ENCODE assay signal across 23 cellular contexts in the genomic region with DNA sequence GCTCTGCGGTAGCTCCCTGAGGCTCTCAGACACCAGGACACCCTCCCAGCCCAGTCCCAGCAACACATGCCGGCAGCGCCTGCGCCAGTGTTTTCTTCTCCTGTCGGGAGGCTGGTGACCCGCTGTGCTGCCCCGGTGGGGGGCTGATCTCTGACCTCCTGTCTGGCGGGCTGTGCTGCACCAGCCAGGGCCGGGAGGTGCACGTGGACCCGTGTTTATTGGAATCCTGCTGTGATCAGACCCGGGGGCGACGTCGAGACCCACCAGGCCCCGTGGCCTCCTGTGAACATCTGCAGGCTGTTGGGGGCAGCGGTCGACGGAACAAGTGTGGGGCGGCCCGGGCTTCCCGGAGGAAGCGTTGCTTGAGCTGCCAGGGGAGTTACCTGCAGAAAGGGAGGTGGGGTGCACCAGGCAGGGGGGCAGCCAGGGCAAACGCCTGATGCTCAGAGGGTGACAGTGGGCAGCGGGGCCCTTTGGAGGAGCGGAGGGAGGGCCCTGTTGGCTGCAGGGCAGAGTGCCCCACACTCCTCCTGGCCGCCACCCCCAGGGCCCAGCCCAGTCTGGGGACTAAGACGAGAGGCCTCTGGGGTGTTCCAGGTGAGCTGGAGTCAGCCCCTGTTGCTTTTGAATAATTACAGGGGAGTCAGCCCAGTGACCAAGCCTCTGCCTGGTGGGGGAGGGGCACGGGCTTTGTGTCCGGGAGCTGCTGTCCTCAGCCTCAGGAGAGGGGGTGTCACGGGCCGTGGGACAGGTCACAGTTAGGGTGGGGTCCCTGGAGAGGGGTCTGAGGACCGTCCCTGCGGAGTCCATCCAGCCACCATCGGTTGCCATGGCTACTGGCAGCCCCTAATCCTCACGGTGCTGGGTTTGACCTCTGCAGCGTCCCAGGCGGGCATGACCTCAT. TPM values are rescaled to one million over a fixed set of nuclear protein-coding genes. Genes with fewer than 3 reads are reported as not detected.
A peak's percentile ranks its signal among the peaks of the same experiment; 100 is the strongest.
DNase-seq lines count a peak whose midpoint lies in the region; ATAC-seq, FAIRE-seq and TF ChIP-seq lines count a peak whose summit lies in the region.
"Had no signal": no experiment of that assay in that cellular context is flagged by ENCODE, and none has a peak within 500 bp of the region (broad histone marks: within the 10 kb centered on the region; RNA-seq: fewer than 3 reads in every experiment).

No MANE protein-coding gene starts in this region.

- no peaks in the 10 kb centered on the region for H3F3A ChIP-seq in GM23338 (replicated peaks; ENCODE audit: low read depth)
- H3F3A ChIP-seq in neural progenitor cell (ENCODE audit: low read depth), result peaks cover 4% of the 10 kb centered on the region

- H3K4me1 Mint-ChIP-seq in GM23338 (peaks cover 5% of the 10 kb centered on the region; the same call in 2 of the 3 replicates), neural progenitor cell (peaks cover 8% of the 10 kb centered on the region)
- H3K4me1 Mint-ChIP-seq: CD4-positive, CD25-positive, alpha-beta regulatory T cell had no signal

- H3K4me3 ChIP-seq in GM23338 (no peak overlapping the region), K562 (no peak overlapping the region), neural progenitor cell (no peak overlapping the region)
- H3K4me3 ChIP-seq: HAP-1 had no signal

- POLR2A ChIA-PET in HEK293T (lab: Yijun Ruan, JAX) (no interaction called here), K562 (lab: Yijun Ruan, JAX) (interaction anchor here (0.6 to 1.0 kb wide), 2 partner anchors 29 to 50 kb away, joined by 3 read pairs; no protein-coding TSS in a partner anchor)

- no peak for TF ChIP-seq EP300 in K562 (IDR thresholded peaks at IDR 0.05; ENCODE audit: low read length)

- no peaks in the 10 kb centered on the region; the same call in 1 of the 2 replicates for H3K27me3 ChIP-seq in GM23338 (ENCODE audit: insufficient read depth)
- H3K27me3 ChIP-seq in K562 (ENCODE audit: control insufficient read depth in 2 of 2, insufficient read depth in 2 of 2, low read length in 2 of 2), result peaks cover 7 to 31% of the 10 kb centered on the region in 2 experiments; a peak in 4 of 5 replicates
- peaks cover 54% of the 10 kb centered on the region for H3K27me3 ChIP-seq in neural progenitor cell

- H3K4me1 ChIP-seq in GM23338 (ENCODE audit: insufficient read depth), result peaks cover 13% of the 10 kb centered on the region; the same call in 1 of the 2 replicates
- peaks cover 0 to 41% of the 10 kb centered on the region in 2 experiments; a peak in 1 of 5 replicates for H3K4me1 ChIP-seq in K562 (replicated peaks in 1 of 2; ENCODE audit: control insufficient read depth in 2 of 2, insufficient read depth in 2 of 2, low read length in 2 of 2)
- H3K4me1 ChIP-seq in neural progenitor cell, result peaks cover 17% of the 10 kb centered on the region
- H3K4me1 ChIP-seq: Caco-2, HAP-1 had no signal

- H3K9ac ChIP-seq in K562 (ENCODE audit: insufficient read depth in 1 of 2, low read depth in 2 of 2, low read length in 2 of 2), result no peak overlapping the region
- no peak overlapping the region for H3K9ac ChIP-seq in neural progenitor cell
- H3K9ac ChIP-seq: KMS-11 had no signal

- no peak for TF ChIP-seq POLR2A in K562 (conservative IDR thresholded peaks at IDR 0.05)

- H3K36me3 Mint-ChIP-seq in GM23338 (ENCODE audit: low read depth), result no peaks in the 10 kb centered on the region
- no peaks in the 10 kb centered on the region for H3K36me3 Mint-ChIP-seq in neural progenitor cell
- H3K36me3 Mint-ChIP-seq: CD4-positive, CD25-positive, alpha-beta regulatory T cell had no signal

- no TSS peak for BruUV-seq in K562 (replicated peaks; lab: Mats Ljungman, UMichigan)

- H3K4me3 Mint-ChIP-seq in GM23338 (no peak overlapping the region), neural progenitor cell (no peak overlapping the region)
- H3K4me3 Mint-ChIP-seq: CD4-positive, CD25-positive, alpha-beta regulatory T cell had no signal

- H4K20me1 ChIP-seq in GM23338 (replicated peaks; ENCODE audit: insufficient read depth) (no peaks in the 10 kb centered on the region), K562 (replicated peaks; ENCODE audit: control insufficient read depth, insufficient read depth, low read length) (peaks cover under 1% of the 10 kb centered on the region; the same call in 1 of the 2 replicates), neural progenitor cell (ENCODE audit: low read depth) (peaks cover 7% of the 10 kb centered on the region)

- H3K9me1 ChIP-seq in K562 (ENCODE audit: control insufficient read depth, insufficient read depth, low read length), result no peaks in the 10 kb centered on the region

- no peak overlapping the region for H3K27ac Mint-ChIP-seq in GM23338
- no peak overlapping the region for H3K27ac Mint-ChIP-seq in neural progenitor cell
- H3K27ac Mint-ChIP-seq: CD4-positive, CD25-positive, alpha-beta regulatory T cell had no signal

- TF ChIP-seq CTCF in GM23338 (conservative IDR thresholded peaks at IDR 0.05; ENCODE audit: low read depth in 2 of 2) (no peak), K562 (IDR thresholded peaks at IDR 0.05 in 2 of 3, conservative IDR thresholded peaks at IDR 0.05 in 1 of 3; ENCODE audit: insufficient read depth in 2 of 3, low read depth in 1 of 3, low read length in 3 of 3) (no peak), neural progenitor cell (IDR thresholded peaks at IDR 0.05) (no peak)

- no peak for FAIRE-seq in K562 (lab: Jason Lieb, UNC)

- TF ChIP-seq RAD21 in K562 (CRISPR knock-in tag; conservative IDR thresholded peaks at IDR 0.05 in 1 of 2, IDR thresholded peaks at IDR 0.05 in 1 of 2), result no peak

- no peak overlapping the region for H3K27ac ChIP-seq in GM23338 (ENCODE audit: low read depth)
- no peak overlapping the region for H3K27ac ChIP-seq in K562 (ENCODE audit: extremely low read depth, low read depth, low read length)
- no peak overlapping the region for H3K27ac ChIP-seq in neural progenitor cell
- H3K27ac ChIP-seq: KMS-11 had no signal

- CTCF ChIA-PET in HEK293T (lab: Yijun Ruan, JAX), result no interaction called here
- CTCF ChIA-PET in K562 (lab: Yijun Ruan, JAX; ENCODE audit: low intra/inter-chr PET ratio), result no interaction called here

- no peaks in the 10 kb centered on the region for H3K9me2 ChIP-seq in GM23338 (ENCODE audit: insufficient read depth)

- H3K9me3 ChIP-seq in K562 (replicated peaks; ENCODE audit: control insufficient read depth, insufficient read depth, low read depth, low read length), result no peaks in the 10 kb centered on the region
- H3K9me3 ChIP-seq in neural progenitor cell (ENCODE audit: low read depth), result no peaks in the 10 kb centered on the region
- H3K9me3 ChIP-seq: Caco-2, HAP-1 had no signal

- no peak overlapping the region for H3K4me2 ChIP-seq in GM23338
- no peak overlapping the region for H3K4me2 ChIP-seq in K562 (ENCODE audit: insufficient read depth, low read length)
- peak overlapping the region; percentile 54 for H3K4me2 ChIP-seq in neural progenitor cell
- H3K4me2 ChIP-seq: KMS-11 had no signal

- H3K79me2 ChIP-seq in GM23338 (replicated peaks; ENCODE audit: insufficient read depth) (no peaks in the 10 kb centered on the region), K562 (ENCODE audit: control insufficient read depth, insufficient read depth, low read length) (no peaks in the 10 kb centered on the region), neural progenitor cell (ENCODE audit: low read depth) (no peaks in the 10 kb centered on the region)

- ATAC-seq in GM23338 (peak; percentile 11), K562 (no peak), HG03025 (IDR thresholded peaks at IDR 0.05; ENCODE audit: low FRiP score, unreplicated experiment) (no peak), left colon (no peak)

- DNase-seq in GM23338 (ENCODE audit: low spot score) (no peak), HEK293T (ENCODE audit: extremely low spot score) (no peak), K562 (ENCODE audit: extremely low read depth in 1 of 4, low spot score in 3 of 4) (no peak), neural progenitor cell (ENCODE audit: low spot score) (peak; percentile 69), left colon (no peak), NCI-H2227 (lab: John Stamatoyannopoulos, UW; ENCODE audit: unreplicated experiment) (no peak)
- DNase-seq: Caco-2; CD4-positive, CD25-positive, alpha-beta regulatory T cell; DMS 273 treated with DMSO at 0.1 percent for 48 hours; DMS79 treated with DMSO at 0.1 percent for 48 hours; NCI-H1105; NCI-H1694; NCI-H2081 treated with DMSO at 0.1 percent for 48 hours; NCI-H748 treated with DMSO at 0.1 percent for 48 hours; OCI-M1; Right ventricle myocardium superior had no signal

- WGBS in K562 (ENCODE audit: insufficient coverage, low coverage, missing lambda C conversion rate), result 9% methylated on average over 35 of the region's 38 CpGs

- H3K27me3 Mint-ChIP-seq in GM23338 (ENCODE audit: insufficient read depth, low read depth, poor library complexity), result peaks cover 3% of the 10 kb centered on the region
- peaks cover 24% of the 10 kb centered on the region for H3K27me3 Mint-ChIP-seq in neural progenitor cell (ENCODE audit: insufficient read depth, low read depth)

- H2AFZ ChIP-seq in GM23338 (no peak overlapping the region), K562 (ENCODE audit: low read depth, low read length) (no peak overlapping the region), neural progenitor cell (replicated peaks) (no peak overlapping the region)

- in situ Hi-C loops in K562 (cut with MboI), result no loop called here

- intact Hi-C loops in K562 (cut with micrococcal nuclease), result no loop called here
- intact Hi-C loops in left colon (cut with DNase I, micrococcal nuclease), result no loop called here

- H3K9me3 Mint-ChIP-seq in GM23338 (no peaks in the 10 kb centered on the region), neural progenitor cell (peaks cover 2% of the 10 kb centered on the region)
- H3K9me3 Mint-ChIP-seq: CD4-positive, CD25-positive, alpha-beta regulatory T cell had no signal

- H3K36me3 ChIP-seq in GM23338 (ENCODE audit: insufficient read depth) (no peaks in the 10 kb centered on the region), K562 (ENCODE audit: control insufficient read depth, insufficient read depth, low read length) (no peaks in the 10 kb centered on the region), neural progenitor cell (no peaks in the 10 kb centered on the region)
- H3K36me3 ChIP-seq: HAP-1 had no signal

RNA-seq across cellular contexts. Expression of gene SSTR5, which starts 2.2 kb away (rescaled TPM):
- 1.0 TPM in 1 of 2 replicates, not detected in the other for total RNA-seq in GM23338 (2014; rRNA removed; shearing (Covaris generic))
- polyA plus RNA-seq in GM23338 (2016; fragmentation: Nextera tagmentation; extraction: Ambion mirVana), result 0.60 TPM in 1 of 2 replicates, not detected in the other
- not detected in 2 replicates for total RNA-seq in K562 (2011; cell fraction: chromatin; rRNA removed; ENCODE audit: low replicate concordance)
- not detected in 2 replicates for total RNA-seq in K562 (2011; cell fraction: nucleolus; rRNA removed)
- total RNA-seq in K562 (2011; cell fraction: nucleoplasm; rRNA removed), result not detected in 2 replicates
- not detected in 2 replicates for total RNA-seq in K562 (2014; rRNA removed)
- not detected in 2 replicates for total RNA-seq in K562 (2014; rRNA removed; fragmentation: Illumina TruSeq; extraction: Trizol)
- not detected in 2 replicates for total RNA-seq in K562 (2015; rRNA removed; fragmentation: Illumina TruSeq; extraction: Trizol)
- total RNA-seq in K562 (2021), result not detected in 2 replicates
- not detected in 2 replicates for polyA plus RNA-seq in K562 (2011; rRNA removed)
- not detected in 2 replicates for polyA plus RNA-seq in K562 (2011; cell fraction: cytosol; rRNA removed)
- polyA plus RNA-seq in K562 (2011; cell fraction: nucleus; rRNA removed), result not detected in 2 replicates
- polyA plus RNA-seq in K562 (2012), result not detected in 2 replicates
- polyA plus RNA-seq in K562 (2014; fragmentation: Illumina TruSeq; extraction: Trizol), result not detected in 2 replicates
- not detected for polyA plus RNA-seq in K562 (2014; fragmentation: Nextera tagmentation; extraction: Ambion mirVana)
- polyA plus RNA-seq in K562 (2014; rRNA removed), result not detected in 2 replicates
- polyA minus RNA-seq in K562 (2011; rRNA and poly(A)+ RNA removed), result not detected in 2 replicates
- polyA minus RNA-seq in K562 (2011; cell fraction: cytosol; rRNA and poly(A)+ RNA removed), result not detected in 2 replicates
- not detected in 2 replicates for polyA minus RNA-seq in K562 (2011; cell fraction: nucleus; rRNA and poly(A)+ RNA removed)
- not detected in 2 replicates for total RNA-seq in neural progenitor cell (ENCODE audit: low replicate concordance)
- under 1 TPM in 1 of 2 donors, not detected in 1; 0.25 TPM for total RNA-seq in left colon
- total RNA-seq: CD4-positive, CD25-positive, alpha-beta regulatory T cell; HT1080; SK-MEL-5 had no signal
- polyA plus RNA-seq: BJ; CD4-positive, CD25-positive, alpha-beta regulatory T cell had no signal

RNA-seq across cellular contexts. Expression of gene C1QTNF8, which starts 25.7 kb away (rescaled TPM):
- not detected in 2 replicates for total RNA-seq in GM23338 (2014; rRNA removed; shearing (Covaris generic))
- not detected in 2 replicates for polyA plus RNA-seq in GM23338 (2016; fragmentation: Nextera tagmentation; extraction: Ambion mirVana)
- not detected in 2 replicates for total RNA-seq in K562 (2011; cell fraction: chromatin; rRNA removed; ENCODE audit: low replicate concordance)
- not detected in 2 replicates for total RNA-seq in K562 (2011; cell fraction: nucleolus; rRNA removed)
- not detected in 2 replicates for total RNA-seq in K562 (2011; cell fraction: nucleoplasm; rRNA removed)
- not detected in 2 replicates for total RNA-seq in K562 (2014; rRNA removed)
- total RNA-seq in K562 (2014; rRNA removed; fragmentation: Illumina TruSeq; extraction: Trizol), result not detected in 2 replicates
- not detected in 2 replicates for total RNA-seq in K562 (2015; rRNA removed; fragmentation: Illumina TruSeq; extraction: Trizol)
- not detected in 2 replicates for total RNA-seq in K562 (2021)
- polyA plus RNA-seq in K562 (2011; rRNA removed), result not detected in 2 replicates
- not detected in 2 replicates for polyA plus RNA-seq in K562 (2011; cell fraction: cytosol; rRNA removed)
- polyA plus RNA-seq in K562 (2011; cell fraction: nucleus; rRNA removed), result not detected in 2 replicates
- polyA plus RNA-seq in K562 (2012), result not detected in 2 replicates
- not detected in 2 replicates for polyA plus RNA-seq in K562 (2014; fragmentation: Illumina TruSeq; extraction: Trizol)
- polyA plus RNA-seq in K562 (2014; fragmentation: Nextera tagmentation; extraction: Ambion mirVana), result not detected
- polyA plus RNA-seq in K562 (2014; rRNA removed), result not detected in 2 replicates
- polyA minus RNA-seq in K562 (2011; rRNA and poly(A)+ RNA removed), result not detected in 2 replicates
- polyA minus RNA-seq in K562 (2011; cell fraction: cytosol; rRNA and poly(A)+ RNA removed), result not detected in 2 replicates
- not detected in 2 replicates for polyA minus RNA-seq in K562 (2011; cell fraction: nucleus; rRNA and poly(A)+ RNA removed)
- total RNA-seq in neural progenitor cell (ENCODE audit: low replicate concordance), result not detected in 2 replicates
- not detected for total RNA-seq in left colon
- total RNA-seq: Caco-2; CD4-positive, CD25-positive, alpha-beta regulatory T cell; HT1080; NCI-H460; SK-MEL-5 had no signal
- polyA plus RNA-seq: BJ; CD4-positive, CD25-positive, alpha-beta regulatory T cell had no signal
